8 cellular contexts compared by ENCODE assay signal in genomic region chr11:125110506-125110905, GRCh38. TPM values are rescaled to one million over a fixed set of nuclear protein-coding genes. Genes with fewer than 3 reads are reported as not detected.
A peak's percentile ranks its signal among the peaks of the same experiment; 100 is the strongest.
DNase-seq lines count a peak whose midpoint lies in the region; ATAC-seq and TF ChIP-seq lines count a peak whose summit lies in the region.

No MANE protein-coding gene starts in this region.

- H3K27me3 ChIP-seq in CD4-positive, alpha-beta T cell (ENCODE audit: control insufficient read depth, insufficient read depth, low read length), result no peaks in the 10 kb centered on the region

- CTCF ChIA-PET in CD4-positive, alpha-beta T cell (lab: Charles Lee), result interaction anchor here (0.6 to 1.4 kb wide), 2 partner anchors 8 to 32 kb away, joined by 3 to 4 read pairs; no protein-coding TSS in a partner anchor
- CTCF ChIA-PET in MCF 10A (lab: Yijun Ruan, JAX), result interaction anchor here (0.8 to 4.6 kb wide), 9 partner anchors 19 to 295 kb away, joined by 3 to 37 read pairs (median 6); partner anchors contain the start of gene SLC37A2

- H3K27ac ChIP-seq in CD4-positive, alpha-beta T cell (ENCODE audit: low read depth, low read length), result no peak overlapping the region

- peaks cover 26% of the 10 kb centered on the region for H3K4me1 Mint-ChIP-seq in CD4-positive, alpha-beta T cell (ENCODE audit: low read depth)
- H3K4me1 Mint-ChIP-seq in MCF 10A (ENCODE audit: insufficient read depth, unreplicated experiment), result peaks cover 13% of the 10 kb centered on the region
- peaks cover 24 to 30% of the 10 kb centered on the region in 2 donors for H3K4me1 Mint-ChIP-seq in natural killer cell treated with Interleukin-12 subunit alpha and Interleukin-12 subunit beta and Interleukin-15 and Interleukin-18, amount 100 ng/mL, for 72 hours (ENCODE audit: low read depth in 2 of 2)

- H3K27me3 Mint-ChIP-seq in CD4-positive, alpha-beta T cell, result no peaks in the 10 kb centered on the region
- no peaks in the 10 kb centered on the region for H3K27me3 Mint-ChIP-seq in MCF 10A (ENCODE audit: insufficient read depth, unreplicated experiment)
- peaks cover 0 to under 1% of the 10 kb centered on the region in 2 donors for H3K27me3 Mint-ChIP-seq in natural killer cell treated with Interleukin-12 subunit alpha and Interleukin-12 subunit beta and Interleukin-15 and Interleukin-18, amount 100 ng/mL, for 72 hours

- H3K4me3 Mint-ChIP-seq in CD4-positive, alpha-beta T cell, result peak overlapping the region; percentile 97
- peak overlapping the region; percentile 98 for H3K4me3 Mint-ChIP-seq in MCF 10A (ENCODE audit: unreplicated experiment)
- H3K4me3 Mint-ChIP-seq in natural killer cell treated with Interleukin-12 subunit alpha and Interleukin-12 subunit beta and Interleukin-15 and Interleukin-18, amount 100 ng/mL, for 72 hours, result peak overlapping the region; percentile 98

- peak overlapping the region; percentile 84 for H3K27ac Mint-ChIP-seq in CD4-positive, alpha-beta T cell
- H3K27ac Mint-ChIP-seq in MCF 10A (ENCODE audit: low read depth, unreplicated experiment), result peak overlapping the region; percentile 96
- peak overlapping the region; percentile 95 to 96 for H3K27ac Mint-ChIP-seq in natural killer cell treated with Interleukin-12 subunit alpha and Interleukin-12 subunit beta and Interleukin-15 and Interleukin-18, amount 100 ng/mL, for 72 hours

- intact Hi-C loops in CD4-positive, alpha-beta T cell (cut with DNase I, micrococcal nuclease), result loop anchor here in 1 of 2 experiments (5.0 to 10.0 kb wide), 8 partner anchors 233 to 787 kb away; partner anchors contain the start of genes CHEK1, EI24, SIAE and SPA17
- intact Hi-C loops in MCF 10A (cut with micrococcal nuclease), result loop anchor here (5.0 kb wide), 1 partner anchor 48 kb away; the partner anchor contains the start of gene SLC37A2

- POLR2A ChIA-PET in CD4-positive, alpha-beta T cell (lab: Charles Lee), result interaction anchor here (1.1 to 3.1 kb wide), 6 partner anchors 14 to 482 kb away, joined by 3 to 18 read pairs (median 5); partner anchors contain the start of genes CCDC15, SIAE, SPA17 and STT3A
- POLR2A ChIA-PET in MCF 10A (lab: Yijun Ruan, JAX), result interaction anchor here (0.6 to 2.9 kb wide), 11 partner anchors 8 to 1158 kb away, joined by 3 to 15 read pairs (median 4); partner anchors contain the start of genes CCDC15, FOXRED1 and SRPRA

- no peaks in the 10 kb centered on the region for H3K9me3 ChIP-seq in CD4-positive, alpha-beta T cell (ENCODE audit: control insufficient read depth, low read length)

- no peak for ATAC-seq in CD4-positive, alpha-beta T cell (ENCODE audit: poor library complexity)
- ATAC-seq in natural killer cell treated with Interleukin-12 subunit alpha and Interleukin-12 subunit beta and Interleukin-15 and Interleukin-18, amount 100 ng/mL, for 72 hours, result peak in 1 of 2 donors; percentile 17
- no peak for ATAC-seq in HG03460 (IDR thresholded peaks at IDR 0.05; ENCODE audit: unreplicated experiment)

- in situ Hi-C loops in KBM-7 (cut with MboI; ENCODE audit: low pct_unique_long_range_greater_than_20kb, low sequenced_read_pairs), result no loop called here

- no TSS peak for BruUV-seq in MCF 10A (replicated peaks; lab: Mats Ljungman, UMichigan)

- TF ChIP-seq CTCF in CD4-positive, alpha-beta T cell (IDR thresholded peaks at IDR 0.05), result no peak
- TF ChIP-seq CTCF in MCF 10A (IDR thresholded peaks at IDR 0.05; ENCODE audit: unreplicated experiment), result no peak

- no peak for DNase-seq in CD4-positive, alpha-beta T cell
- DNase-seq in KBM-7, result peak; percentile 24
- no peak for DNase-seq in MCF 10A (ENCODE audit: unreplicated experiment)
- DNase-seq in natural killer cell treated with Interleukin-12 subunit alpha and Interleukin-12 subunit beta and Interleukin-15 and Interleukin-18, amount 100 ng/mL, for 72 hours (ENCODE audit: low spot score), result peak; percentile 70
- DNase-seq in Ammon's horn (ENCODE audit: low spot score), result no peak
- no peak for DNase-seq in AG08396 (ENCODE audit: low spot score)
- DNase-seq in DMS153 treated with DMSO at 0.1 percent for 48 hours (lab: John Stamatoyannopoulos, UW; ENCODE audit: unreplicated experiment), result no peak

- H3K9me3 Mint-ChIP-seq in CD4-positive, alpha-beta T cell, result peaks cover 3% of the 10 kb centered on the region
- H3K9me3 Mint-ChIP-seq in MCF 10A (ENCODE audit: unreplicated experiment), result peaks cover 8% of the 10 kb centered on the region
- peaks cover 4% of the 10 kb centered on the region for H3K9me3 Mint-ChIP-seq in natural killer cell treated with Interleukin-12 subunit alpha and Interleukin-12 subunit beta and Interleukin-15 and Interleukin-18, amount 100 ng/mL, for 72 hours

- peaks cover 5% of the 10 kb centered on the region for H3K36me3 Mint-ChIP-seq in CD4-positive, alpha-beta T cell (ENCODE audit: low read depth)
- peaks cover 3% of the 10 kb centered on the region for H3K36me3 Mint-ChIP-seq in MCF 10A (ENCODE audit: insufficient read depth, unreplicated experiment)
- H3K36me3 Mint-ChIP-seq in natural killer cell treated with Interleukin-12 subunit alpha and Interleukin-12 subunit beta and Interleukin-15 and Interleukin-18, amount 100 ng/mL, for 72 hours, result peaks cover 5% of the 10 kb centered on the region

RNA-seq across cellular contexts. Expression of gene TMEM218, which starts 0.9 kb away (rescaled TPM):
- 1 to 10 TPM; 3.9 to 4.4 TPM for total RNA-seq in CD4-positive, alpha-beta T cell
- total RNA-seq in MCF 10A (2022), result 21.1 and 31.3 TPM in 2 replicates
- 10 to 100 TPM; 14.2 to 19.7 TPM for total RNA-seq in natural killer cell treated with Interleukin-12 subunit alpha and Interleukin-12 subunit beta and Interleukin-15 and Interleukin-18, amount 100 ng/mL, for 72 hours

RNA-seq across cellular contexts. Expression of gene SLC37A2, which starts 47.4 kb away (rescaled TPM):
- under 1 TPM; 0.25 to 0.34 TPM for total RNA-seq in CD4-positive, alpha-beta T cell
- 5.2 and 7.8 TPM in 2 replicates for total RNA-seq in MCF 10A (2022)
- total RNA-seq in natural killer cell treated with Interleukin-12 subunit alpha and Interleukin-12 subunit beta and Interleukin-15 and Interleukin-18, amount 100 ng/mL, for 72 hours, result 1 to 10 TPM in 1 of 2 donors, under 1 TPM in 1; 0.36 to 1.0 TPM

RNA-seq across cellular contexts. Expression of gene PKNOX2, which starts 54.0 kb away (rescaled TPM):
- total RNA-seq in CD4-positive, alpha-beta T cell, result not detected
- total RNA-seq in MCF 10A (2022), result not detected in 2 replicates
- not detected for total RNA-seq in natural killer cell treated with Interleukin-12 subunit alpha and Interleukin-12 subunit beta and Interleukin-15 and Interleukin-18, amount 100 ng/mL, for 72 hours

Comparison
In these comparisons a context has a peak if more than half of its experiments do, and no peak if none do; other contexts are left out.
1. DNase-seq: peak in KBM-7 (single experiment) and natural killer cell treated with Interleukin-12 subunit alpha and Interleukin-12 subunit beta and Interleukin-15 and Interleukin-18, amount 100 ng/mL, for 72 hours (single experiment); none in CD4-positive, alpha-beta T cell (0 of 10), MCF 10A (single experiment), Ammon's horn (single experiment), AG08396 (single experiment) and DMS153 treated with DMSO at 0.1 percent for 48 hours (single experiment).
2. Peak in every context shown above with its lines, with median percentiles within 50 percentile points of each other: H3K27ac Mint-ChIP-seq and H3K4me3 Mint-ChIP-seq.